ENCODE assay signal across 9 cellular contexts in the genomic region with DNA sequence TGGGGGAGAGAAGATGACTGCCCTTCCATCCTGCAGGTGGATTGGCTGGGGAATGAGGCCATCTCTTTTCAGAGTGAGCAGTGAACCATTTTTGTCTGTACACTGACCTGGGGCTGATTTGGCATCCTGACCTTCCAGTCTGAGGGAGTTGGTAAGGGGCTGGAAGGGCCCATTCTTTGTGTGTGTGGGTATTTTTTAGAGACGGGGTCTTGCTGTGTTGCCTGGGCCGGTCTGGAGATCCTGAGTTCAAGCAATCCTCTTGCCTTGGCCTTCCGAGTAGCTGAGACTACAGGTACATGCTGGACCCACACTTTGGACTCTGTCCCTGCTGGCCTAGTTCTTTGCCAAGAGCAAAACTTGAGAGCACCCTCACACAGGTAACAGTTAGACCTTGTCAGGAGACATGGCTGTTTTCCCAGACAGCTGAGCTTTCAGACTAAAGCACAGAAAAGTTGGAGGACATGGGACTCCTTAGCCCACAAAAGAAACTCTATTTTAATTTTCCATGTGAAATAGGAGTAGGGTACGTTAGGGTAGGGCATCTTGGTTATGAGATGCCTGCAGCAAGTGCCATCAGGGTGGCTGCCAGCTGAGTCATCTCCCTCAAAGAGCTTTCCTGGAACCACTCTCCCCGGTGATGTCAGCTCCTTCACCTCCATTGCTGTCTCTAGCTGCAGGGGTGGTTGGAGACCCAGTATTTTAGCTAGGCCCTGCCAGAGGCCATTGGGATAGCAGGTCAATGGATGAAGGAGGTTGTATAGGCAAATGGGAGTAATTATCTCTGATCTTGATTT.
DNase-seq lines count a peak whose midpoint lies in the region; ATAC-seq and TF ChIP-seq lines count a peak whose summit lies in the region.
"Had no signal": no experiment of that assay in that cellular context is flagged by ENCODE, and none has a peak within 500 bp of the region (broad histone marks: within the 10 kb centered on the region; RNA-seq: fewer than 3 reads in every experiment).

No MANE protein-coding gene starts in this region.

- no peak for TF ChIP-seq CTCF in endodermal cell (conservative IDR thresholded peaks at IDR 0.05)
- TF ChIP-seq CTCF in tibial nerve (IDR thresholded peaks at IDR 0.05): no peak

- H3K4me3 Mint-ChIP-seq in endodermal cell: no peak overlapping the region

- no peak overlapping the region for H2AFZ ChIP-seq in ACC112 (ENCODE audit: low read length, unreplicated experiment)

- peaks cover 12% of the 10 kb centered on the region for H3K79me2 ChIP-seq in ACC112 (ENCODE audit: control insufficient read depth, insufficient read depth, low read length, unreplicated experiment)

- DNase-seq in NCI-H2196 (lab: John Stamatoyannopoulos, UW; ENCODE audit: unreplicated experiment) (peak; percentile 77), adipocyte (ENCODE audit: low read depth) (peak; percentile 67), endodermal cell (no peak), tibial nerve (ENCODE audit: low spot score in 2 of 2) (no peak), HuH-7 (ENCODE audit: low spot score) (no peak)
- DNase-seq: posterior cingulate gyrus had no signal

- H3K27me3 ChIP-seq in ACC112 (ENCODE audit: insufficient read depth, low read length) (no peaks in the 10 kb centered on the region), adipocyte (replicated peaks; ENCODE audit: control insufficient read depth, insufficient read depth, low read length) (no peaks in the 10 kb centered on the region), muscle layer of colon (ENCODE audit: control insufficient read depth in 1 of 2, insufficient read depth in 2 of 2, low read length in 2 of 2) (no peaks in the 10 kb centered on the region), endodermal cell (ENCODE audit: control insufficient read depth, insufficient read depth, low read length, poor library complexity, severe bottlenecking) (no peaks in the 10 kb centered on the region), tibial nerve (no peaks in the 10 kb centered on the region)

- no peak overlapping the region for H3K27ac Mint-ChIP-seq in endodermal cell

- peak overlapping the region; percentile 1; the same call in 1 of the 2 replicates for H3K4me3 ChIP-seq in ACC112 (ENCODE audit: low read depth, low read length)
- H3K4me3 ChIP-seq in adipocyte (ENCODE audit: low read length): no peak overlapping the region
- H3K4me3 ChIP-seq in muscle layer of colon (ENCODE audit: low read depth in 1 of 2, low read length in 2 of 2): no peak overlapping the region
- no peak overlapping the region for H3K4me3 ChIP-seq in endodermal cell (ENCODE audit: low read length)
- H3K4me3 ChIP-seq in tibial nerve: no peak overlapping the region

- H3K36me3 Mint-ChIP-seq in endodermal cell (ENCODE audit: low read depth): peaks cover 25% of the 10 kb centered on the region

- peaks cover 32% of the 10 kb centered on the region for H3K9me3 Mint-ChIP-seq in endodermal cell

- H3K4me1 Mint-ChIP-seq in endodermal cell: peaks cover 42% of the 10 kb centered on the region

- peaks cover 19% of the 10 kb centered on the region for H3K9me3 ChIP-seq in adipocyte (ENCODE audit: control insufficient read depth, low read length)
- no peaks in the 10 kb centered on the region for H3K9me3 ChIP-seq in muscle layer of colon (ENCODE audit: low read length)
- peaks cover 29% of the 10 kb centered on the region for H3K9me3 ChIP-seq in endodermal cell (ENCODE audit: control insufficient read depth, low read length)
- peaks cover 0 to 18% (median 0%) of the 10 kb centered on the region in 4 donors for H3K9me3 ChIP-seq in tibial nerve

- H3K4me1 ChIP-seq in ACC112 (ENCODE audit: control insufficient read depth, insufficient read depth, low read length, unreplicated experiment): peaks cover 45% of the 10 kb centered on the region
- peaks cover 19% of the 10 kb centered on the region for H3K4me1 ChIP-seq in adipocyte (ENCODE audit: control insufficient read depth, insufficient read depth, low read length)
- peaks cover 40% of the 10 kb centered on the region for H3K4me1 ChIP-seq in muscle layer of colon (ENCODE audit: insufficient read depth, low read length)
- peaks cover 4% of the 10 kb centered on the region for H3K4me1 ChIP-seq in endodermal cell (ENCODE audit: control insufficient read depth, insufficient read depth, low read length)
- peaks cover 0 to 26% (median 15%) of the 10 kb centered on the region in 4 donors for H3K4me1 ChIP-seq in tibial nerve

- 96% methylated on average over 5 of the region's 5 CpGs; no CpG with 5 or more reads in 1 of the 2 experiments for WGBS in endodermal cell (ENCODE audit: insufficient coverage in 1 of 2, insufficient read length in 1 of 2), 2 experiments
- WGBS in tibial nerve, 2 donors: 93 to 95% methylated on average over 5 of the region's 5 CpGs

- peaks cover 2% of the 10 kb centered on the region for H3K27me3 Mint-ChIP-seq in endodermal cell (ENCODE audit: insufficient read depth)

- no peak for ATAC-seq in GM18867 (IDR thresholded peaks at IDR 0.05; ENCODE audit: unreplicated experiment)

- TF ChIP-seq POLR2A in tibial nerve (IDR thresholded peaks at IDR 0.05): no peak

- H3K27ac ChIP-seq in ACC112 (ENCODE audit: low read depth, low read length) (peak overlapping the region; percentile 99), muscle layer of colon (ENCODE audit: low read depth, low read length) (peak overlapping the region; percentile 27), endodermal cell (ENCODE audit: low read depth, low read length) (no peak overlapping the region), tibial nerve (peak overlapping the region in 1 of 4 donors; percentile 51)

- TF ChIP-seq EP300 in tibial nerve (IDR thresholded peaks at IDR 0.05): no peak

- no peak overlapping the region for H3K9ac ChIP-seq in adipocyte (ENCODE audit: low read length)
- H3K9ac ChIP-seq in muscle layer of colon (ENCODE audit: low read length): no peak overlapping the region
- no peak overlapping the region for H3K9ac ChIP-seq in endodermal cell (ENCODE audit: extremely low read depth, low read length, poor library complexity, severe bottlenecking)

- H3K36me3 ChIP-seq in ACC112 (ENCODE audit: insufficient read depth, low read length) (peaks cover 13% of the 10 kb centered on the region), adipocyte (ENCODE audit: control insufficient read depth, insufficient read depth, low read length, severe bottlenecking) (peaks cover 4% of the 10 kb centered on the region), muscle layer of colon (ENCODE audit: insufficient read depth, low read length) (no peaks in the 10 kb centered on the region), endodermal cell (ENCODE audit: control insufficient read depth, insufficient read depth, low read length) (no peaks in the 10 kb centered on the region), tibial nerve (no peaks in the 10 kb centered on the region)

Comparison
In these comparisons a context has a peak if more than half of its experiments do, and no peak if none do; other contexts are left out.
1. DNase-seq: peak in NCI-H2196 (single experiment) and adipocyte (single experiment); none in endodermal cell (single experiment), tibial nerve (0 of 2) and HuH-7 (single experiment).